19 cellular contexts compared by ENCODE assay signal in the genomic region with DNA sequence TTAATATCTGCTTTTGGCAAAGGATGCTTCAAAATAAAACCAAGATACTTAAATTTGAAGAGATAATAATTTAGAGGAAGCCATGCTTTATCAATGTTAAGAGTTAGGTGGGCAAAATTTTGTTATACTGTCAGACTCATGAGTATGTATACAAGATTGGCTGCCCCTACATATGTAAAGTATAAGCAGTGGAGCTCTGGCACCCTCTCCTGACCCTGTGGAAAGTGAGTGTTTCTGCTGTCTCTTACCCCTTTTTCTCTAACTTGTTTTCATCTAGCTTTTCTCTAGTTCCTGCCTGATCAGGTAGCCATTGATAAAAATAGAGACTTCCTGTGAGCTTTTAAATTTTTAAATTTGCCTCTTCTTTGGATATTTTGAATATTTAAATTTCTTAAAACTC.
DNase-seq lines count a peak whose midpoint lies in the region; ATAC-seq and TF ChIP-seq lines count a peak whose summit lies in the region.
"Had no signal": no experiment of that assay in that cellular context is flagged by ENCODE, and none has a peak within 500 bp of the region (broad histone marks: within the 10 kb centered on the region; RNA-seq: fewer than 3 reads in every experiment).

No MANE protein-coding gene starts in this region.

- CTCF ChIA-PET in SK-N-SH (lab: Yijun Ruan, JAX) = interaction anchor here (1.4 to 1.8 kb wide), 3 partner anchors 10 to 709 kb away, joined by 3 to 7 read pairs (median 6); no protein-coding TSS in a partner anchor

- no peaks in the 10 kb centered on the region for H3F3A ChIP-seq in SK-N-SH (replicated peaks; ENCODE audit: insufficient read depth)

- no peaks in the 10 kb centered on the region for H3K27me3 ChIP-seq in cardiac muscle cell
- H3K27me3 ChIP-seq in SK-N-SH (ENCODE audit: insufficient read depth) = no peaks in the 10 kb centered on the region
- H3K27me3 ChIP-seq: ovary, stomach had no signal

- H3K27ac Mint-ChIP-seq in natural killer cell = no peak overlapping the region
- H3K27ac Mint-ChIP-seq: effector memory CD8-positive, alpha-beta T cell; immature natural killer cell; memory B cell had no signal

- H3K9me3 ChIP-seq in cardiac muscle cell (ENCODE audit: low read depth) (no peaks in the 10 kb centered on the region), SK-N-SH (no peaks in the 10 kb centered on the region)
- H3K9me3 ChIP-seq: HAP-1, ovary, stomach had no signal

- no peaks in the 10 kb centered on the region for H3K4me1 ChIP-seq in cardiac muscle cell (ENCODE audit: low read depth)
- no peaks in the 10 kb centered on the region for H3K4me1 ChIP-seq in SK-N-SH (ENCODE audit: control insufficient read depth in 1 of 2, insufficient read depth in 2 of 2, low read depth in 1 of 2, low read length in 1 of 2)
- H3K4me1 ChIP-seq: HAP-1, stomach had no signal

- no peaks in the 10 kb centered on the region for H3K79me2 ChIP-seq in SK-N-SH (ENCODE audit: insufficient read depth)

- no peak overlapping the region for H3K4me2 ChIP-seq in SK-N-SH
- H3K4me2 ChIP-seq: KMS-11 had no signal

- no peaks in the 10 kb centered on the region for H3K9me3 Mint-ChIP-seq in natural killer cell
- H3K9me3 Mint-ChIP-seq: effector memory CD8-positive, alpha-beta T cell; immature natural killer cell; memory B cell had no signal

- no peak for TF ChIP-seq CTCF in cardiac muscle cell (IDR thresholded peaks at IDR 0.05; ENCODE audit: low read depth, low read length)
- peak; percentile 41 for TF ChIP-seq CTCF in SK-N-SH (IDR thresholded peaks at IDR 0.05)
- peak; percentile 21 for TF ChIP-seq CTCF in epithelial cell of proximal tubule (conservative IDR thresholded peaks at IDR 0.05; ENCODE audit: low read depth, low read length)
- TF ChIP-seq CTCF in natural killer cell (IDR thresholded peaks at IDR 0.05) = no peak
- TF ChIP-seq CTCF in coronary artery (IDR thresholded peaks at IDR 0.05) = no peak

- ATAC-seq in GM21528 (IDR thresholded peaks at IDR 0.05; ENCODE audit: low FRiP score, unreplicated experiment) (no peak), natural killer cell (no peak)
- ATAC-seq: effector memory CD8-positive, alpha-beta T cell had no signal

- no peak overlapping the region for H3K4me3 Mint-ChIP-seq in natural killer cell
- H3K4me3 Mint-ChIP-seq: effector memory CD8-positive, alpha-beta T cell; immature natural killer cell; memory B cell had no signal

- no peak for TF ChIP-seq EP300 in SK-N-SH (IDR thresholded peaks at IDR 0.05; ENCODE audit: borderline replicate concordance in 1 of 2, low read depth in 1 of 2, low read length in 1 of 2)

- H3K36me3 ChIP-seq in cardiac muscle cell (no peaks in the 10 kb centered on the region), SK-N-SH (replicated peaks in 1 of 2; ENCODE audit: control insufficient read depth in 1 of 2, insufficient read depth in 2 of 2, low read length in 1 of 2) (no peaks in the 10 kb centered on the region)
- H3K36me3 ChIP-seq: HAP-1, ovary, stomach had no signal

- H4K20me1 ChIP-seq in SK-N-SH (ENCODE audit: insufficient read depth) = no peaks in the 10 kb centered on the region

- no peak overlapping the region for H3K27ac ChIP-seq in cardiac muscle cell
- no peak overlapping the region for H3K27ac ChIP-seq in SK-N-SH (ENCODE audit: low read depth in 2 of 2, low read length in 1 of 2)
- H3K27ac ChIP-seq in coronary artery = no peak overlapping the region
- H3K27ac ChIP-seq: KMS-11, ovary, SK-N-MC, stomach had no signal

- POLR2A ChIA-PET in SK-N-SH (lab: Yijun Ruan, JAX) = no interaction called here

- H3K9ac ChIP-seq in SK-N-SH = no peak overlapping the region
- H3K9ac ChIP-seq: KMS-11 had no signal

- H3K4me1 Mint-ChIP-seq in natural killer cell = no peaks in the 10 kb centered on the region
- H3K4me1 Mint-ChIP-seq: immature natural killer cell, memory B cell had no signal

- no peak overlapping the region for H2AFZ ChIP-seq in SK-N-SH (ENCODE audit: low read depth)

- intact Hi-C loops in cardiac septum (cut with DNase I) (no loop called here), natural killer cell (cut with micrococcal nuclease) (no loop called here)

- H3K36me3 Mint-ChIP-seq in natural killer cell = no peaks in the 10 kb centered on the region
- H3K36me3 Mint-ChIP-seq: immature natural killer cell, memory B cell had no signal

- DNase-seq in cardiac muscle cell (ENCODE audit: low read depth in 1 of 2, low spot score in 1 of 2) (peak; percentile 7 to 14), cardiac septum (ENCODE audit: low spot score) (no peak), SK-N-SH (peak; percentile 7), epithelial cell of proximal tubule (ENCODE audit: low read depth) (no peak), natural killer cell (no peak), coronary artery (ENCODE audit: low spot score) (no peak), occipital lobe (lab: John Stamatoyannopoulos, UW) (no peak)
- DNase-seq: activated effector memory CD4-positive, alpha-beta T cell treated with Interleukin-2 at 50 U/mL for 16 hours; effector memory CD8-positive, alpha-beta T cell; immature natural killer cell; NCI-H1930; NK-92 treated with Interleukin-12 subunit alpha and Interleukin-12 subunit beta, amount 100 ng/mL, for 24 hours; ovary; stomach had no signal

- H3K4me3 ChIP-seq in cardiac muscle cell = no peak overlapping the region
- no peak overlapping the region for H3K4me3 ChIP-seq in SK-N-SH (ENCODE audit: low read depth in 2 of 2, low read length in 1 of 2)
- no peak overlapping the region for H3K4me3 ChIP-seq in epithelial cell of proximal tubule (ENCODE audit: low read depth, low read length)
- H3K4me3 ChIP-seq in coronary artery = no peak overlapping the region
- H3K4me3 ChIP-seq: HAP-1, ovary, SK-N-MC, stomach had no signal

- no peaks in the 10 kb centered on the region for H3K27me3 Mint-ChIP-seq in natural killer cell (ENCODE audit: low read depth in 2 of 2)
- H3K27me3 Mint-ChIP-seq: effector memory CD8-positive, alpha-beta T cell; memory B cell had no signal

- peak; percentile 50 for TF ChIP-seq RAD21 in SK-N-SH (IDR thresholded peaks at IDR 0.05; ENCODE audit: low read length)

- no peaks in the 10 kb centered on the region for H3K9me2 ChIP-seq in SK-N-SH

TF ChIP-seq in SK-N-SH, 30 proteins besides CTCF, POLR2A, EP300 and RAD21:
- TF ChIP-seq YY1 (IDR thresholded peaks at IDR 0.05; ENCODE audit: low read depth) (no peak), ELF1 (IDR thresholded peaks at IDR 0.05) (no peak), NFIC (IDR thresholded peaks at IDR 0.05; ENCODE audit: borderline replicate concordance) (no peak), RXRA (IDR thresholded peaks at IDR 0.05; ENCODE audit: borderline replicate concordance, low read depth) (no peak), CHD2 (IDR thresholded peaks at IDR 0.05; ENCODE audit: low read length, partially characterized antibody) (no peak), TCF12 (IDR thresholded peaks at IDR 0.05) (no peak), EZH2phosphoT487 (IDR thresholded peaks at IDR 0.05; ENCODE audit: borderline replicate concordance, low read depth) (no peak), TEAD4 (IDR thresholded peaks at IDR 0.05; ENCODE audit: borderline replicate concordance, insufficient read depth) (no peak), JUND (IDR thresholded peaks at IDR 0.05) (no peak)
- TF ChIP-seq, protein P1, sequence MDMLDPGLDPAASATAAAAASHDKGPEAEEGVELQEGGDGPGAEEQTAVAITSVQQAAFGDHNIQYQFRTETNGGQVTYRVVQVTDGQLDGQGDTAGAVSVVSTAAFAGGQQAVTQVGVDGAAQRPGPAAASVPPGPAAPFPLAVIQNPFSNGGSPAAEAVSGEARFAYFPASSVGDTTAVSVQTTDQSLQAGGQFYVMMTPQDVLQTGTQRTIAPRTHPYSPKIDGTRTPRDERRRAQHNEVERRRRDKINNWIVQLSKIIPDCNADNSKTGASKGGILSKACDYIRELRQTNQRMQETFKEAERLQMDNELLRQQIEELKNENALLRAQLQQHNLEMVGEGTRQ (IDR thresholded peaks at IDR 0.05; ENCODE audit: borderline replicate concordance, low read depth, low read length) = no peak
- TF ChIP-seq, protein P2, sequence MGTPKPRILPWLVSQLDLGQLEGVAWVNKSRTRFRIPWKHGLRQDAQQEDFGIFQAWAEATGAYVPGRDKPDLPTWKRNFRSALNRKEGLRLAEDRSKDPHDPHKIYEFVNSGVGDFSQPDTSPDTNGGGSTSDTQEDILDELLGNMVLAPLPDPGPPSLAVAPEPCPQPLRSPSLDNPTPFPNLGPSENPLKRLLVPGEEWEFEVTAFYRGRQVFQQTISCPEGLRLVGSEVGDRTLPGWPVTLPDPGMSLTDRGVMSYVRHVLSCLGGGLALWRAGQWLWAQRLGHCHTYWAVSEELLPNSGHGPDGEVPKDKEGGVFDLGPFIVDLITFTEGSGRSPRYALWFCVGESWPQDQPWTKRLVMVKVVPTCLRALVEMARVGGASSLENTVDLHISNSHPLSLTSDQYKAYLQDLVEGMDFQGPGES (IDR thresholded peaks at IDR 0.05; ENCODE audit: low read depth, low read length) = no peak
- TF ChIP-seq, protein P3, sequence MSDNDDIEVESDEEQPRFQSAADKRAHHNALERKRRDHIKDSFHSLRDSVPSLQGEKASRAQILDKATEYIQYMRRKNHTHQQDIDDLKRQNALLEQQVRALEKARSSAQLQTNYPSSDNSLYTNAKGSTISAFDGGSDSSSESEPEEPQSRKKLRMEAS (IDR thresholded peaks at IDR 0.05; ENCODE audit: low read depth) = no peak

Comparison
In these comparisons a context has a peak if more than half of its experiments do, and no peak if none do; other contexts are left out.
1. DNase-seq: peak in cardiac muscle cell (2 of 2) and SK-N-SH (single experiment); none in cardiac septum (single experiment), epithelial cell of proximal tubule (single experiment), natural killer cell (single experiment), coronary artery (single experiment) and occipital lobe (single experiment).
2. CTCF ChIP-seq: peak in SK-N-SH (single experiment) and epithelial cell of proximal tubule (single experiment); none in cardiac muscle cell (single experiment), natural killer cell (single experiment) and coronary artery (single experiment).